Comparison of ENCODE assay signal across 40 cellular contexts in genomic region chr6:57078808-57079207, GRCh38.
"Had no signal": no experiment of that assay in that cellular context is flagged by ENCODE, and none has a peak within 500 bp of the region (broad histone marks: within the 10 kb centered on the region; RNA-seq: fewer than 3 reads in every experiment).

No MANE protein-coding gene starts in this region.

- H3K4me1 Mint-ChIP-seq: activated naive CD4-positive, alpha-beta T cell treated with anti-CD3 and anti-CD28 coated beads, Interleukin-2, amount 10 ng/mL, durations not matched to agents 7 days and 5 days; activated naive CD4-positive, alpha-beta T cell treated with anti-CD3 and anti-CD28 coated beads, Interleukin-2, amount 50 U/mL, for 24 hours; activated naive CD8-positive, alpha-beta T cell treated with anti-CD3 and anti-CD28 coated beads, Interleukin-2, amount 10 ng/mL, durations not matched to agents 7 days and 5 days; activated naive CD8-positive, alpha-beta T cell treated with anti-CD3 and anti-CD28 coated beads, Interleukin-2, amount 50 U/mL, for 24 hours; activated T-helper 17 cell treated with anti-CD3 and anti-CD28 coated beads, Interleukin-2, amount 50 U/mL, for 72 hours; brain; central memory CD8-positive, alpha-beta T cell had no signal

- FAIRE-seq: astrocyte, bronchial epithelial cell had no signal

- H3K9me3 ChIP-seq: adrenal gland, ascending aorta, body of pancreas, breast epithelium had no signal

- H3K9me3 Mint-ChIP-seq: activated naive CD4-positive, alpha-beta T cell treated with anti-CD3 and anti-CD28 coated beads for 36 hours; activated naive CD4-positive, alpha-beta T cell treated with anti-CD3 and anti-CD28 coated beads, Interleukin-2, amount 50 U/mL, for 24 hours; activated naive CD8-positive, alpha-beta T cell treated with anti-CD3 and anti-CD28 coated beads, Interleukin-2, amount 50 U/mL, for 24 hours; activated T-cell treated with anti-CD3 and anti-CD28 coated beads, Interleukin-2, amount 50 U/mL, for 24 hours; activated T-cell treated with anti-CD3 and anti-CD28 coated beads, Interleukin-2, amount 50 U/mL, for 72 hours; activated T-helper 17 cell treated with anti-CD3 and anti-CD28 coated beads, Interleukin-2, amount 50 U/mL, for 72 hours; central memory CD8-positive, alpha-beta T cell had no signal

- ATAC-seq: activated naive CD4-positive, alpha-beta T cell treated with anti-CD3 and anti-CD28 coated beads, Interleukin-2, amount 50 U/mL, for 72 hours; activated naive CD8-positive, alpha-beta T cell treated with anti-CD3 and anti-CD28 coated beads, Interleukin-2, amount 50 U/mL, for 24 hours; activated T-cell treated with anti-CD3 and anti-CD28 coated beads, Interleukin-2, amount 50 U/mL, for 4 hours; activated T-cell treated with anti-CD3 and anti-CD28 coated beads, Interleukin-2, amount 50 U/mL, for 72 hours; activated T-helper 17 cell treated with anti-CD3 and anti-CD28 coated beads, Interleukin-2, amount 50 U/mL, for 72 hours; body of pancreas had no signal

- DNase-seq: activated effector memory CD4-positive, alpha-beta T cell treated with anti-CD3 and anti-CD28 coated beads, Interleukin-2, amount 50 U/mL, for 16 hours; activated effector memory CD4-positive, alpha-beta T cell treated with Interleukin-2 at 50 U/mL for 16 hours; activated gamma-delta T cell; activated gamma-delta T cell treated with Interleukin-2 at 50 U/mL for 16 hours; activated naive CD4-positive, alpha-beta T cell; activated naive CD4-positive, alpha-beta T cell treated with anti-CD3 and anti-CD28 coated beads for 36 hours; activated naive CD4-positive, alpha-beta T cell treated with anti-CD3 and anti-CD28 coated beads, Interleukin-2, amount 10 ng/mL, durations not matched to agents 7 days and 5 days; activated naive CD4-positive, alpha-beta T cell treated with anti-CD3 and anti-CD28 coated beads, Interleukin-2, amount 50 U/mL, for 16 hours; activated naive CD4-positive, alpha-beta T cell treated with Interleukin-2 at 50 U/mL for 16 hours; activated naive CD8-positive, alpha-beta T cell treated with anti-CD3 and anti-CD28 coated beads for 36 hours; activated naive CD8-positive, alpha-beta T cell treated with anti-CD3 and anti-CD28 coated beads, Interleukin-2, amount 10 ng/mL, durations not matched to agents 7 days and 5 days; activated naive CD8-positive, alpha-beta T cell treated with anti-CD3 and anti-CD28 coated beads, Interleukin-2, amount 50 U/mL, for 24 hours; activated T-cell treated with anti-CD3 and anti-CD28 coated beads, Interleukin-2, amount 50 U/mL, for 1 hour; activated T-cell treated with anti-CD3 and anti-CD28 coated beads, Interleukin-2, amount 50 U/mL, for 24 hours; activated T-cell treated with anti-CD3 and anti-CD28 coated beads, Interleukin-2, amount 50 U/mL, for 4 hours; activated T-cell treated with anti-CD3 and anti-CD28 coated beads, Interleukin-2, amount 50 U/mL, for 48 hours; activated T-cell treated with anti-CD3 and anti-CD28 coated beads, Interleukin-2, amount 50 U/mL, for 72 hours; adrenal gland; amniotic stem cell; amygdala; anterior cingulate cortex; aorta; body of pancreas; brain microvascular endothelial cell; caudate nucleus; central memory CD4-positive, alpha-beta T cell; cerebellar nuclear complex had no signal

- H3K27me3 ChIP-seq: adrenal gland, ascending aorta, body of pancreas, brain microvascular endothelial cell, breast epithelium, cardiac muscle cell had no signal

- H3K27me3 Mint-ChIP-seq: activated naive CD4-positive, alpha-beta T cell treated with anti-CD3 and anti-CD28 coated beads, Interleukin-2, amount 10 ng/mL, durations not matched to agents 7 days and 5 days; activated naive CD4-positive, alpha-beta T cell treated with anti-CD3 and anti-CD28 coated beads, Interleukin-2, amount 50 U/mL, for 24 hours; activated naive CD8-positive, alpha-beta T cell; activated naive CD8-positive, alpha-beta T cell treated with anti-CD3 and anti-CD28 coated beads for 36 hours; activated naive CD8-positive, alpha-beta T cell treated with anti-CD3 and anti-CD28 coated beads, Interleukin-2, amount 10 ng/mL, durations not matched to agents 7 days and 5 days; activated naive CD8-positive, alpha-beta T cell treated with anti-CD3 and anti-CD28 coated beads, Interleukin-2, amount 50 U/mL, for 24 hours; activated T-cell treated with anti-CD3 and anti-CD28 coated beads, Interleukin-2, amount 50 U/mL, for 24 hours; activated T-helper 17 cell treated with anti-CD3 and anti-CD28 coated beads, Interleukin-2, amount 50 U/mL, for 72 hours; brain; central memory CD8-positive, alpha-beta T cell had no signal

- H3K4me3 Mint-ChIP-seq: activated naive CD4-positive, alpha-beta T cell treated with anti-CD3 and anti-CD28 coated beads for 36 hours; activated naive CD4-positive, alpha-beta T cell treated with anti-CD3 and anti-CD28 coated beads, Interleukin-2, amount 10 ng/mL, durations not matched to agents 7 days and 5 days; activated naive CD4-positive, alpha-beta T cell treated with anti-CD3 and anti-CD28 coated beads, Interleukin-2, amount 50 U/mL, for 24 hours; activated naive CD8-positive, alpha-beta T cell; activated naive CD8-positive, alpha-beta T cell treated with anti-CD3 and anti-CD28 coated beads for 36 hours; activated naive CD8-positive, alpha-beta T cell treated with anti-CD3 and anti-CD28 coated beads, Interleukin-2, amount 10 ng/mL, durations not matched to agents 7 days and 5 days; activated naive CD8-positive, alpha-beta T cell treated with anti-CD3 and anti-CD28 coated beads, Interleukin-2, amount 50 U/mL, for 24 hours; activated T-cell treated with anti-CD3 and anti-CD28 coated beads, Interleukin-2, amount 50 U/mL, for 24 hours; activated T-cell treated with anti-CD3 and anti-CD28 coated beads, Interleukin-2, amount 50 U/mL, for 4 hours; activated T-cell treated with anti-CD3 and anti-CD28 coated beads, Interleukin-2, amount 50 U/mL, for 72 hours; activated T-helper 1 cell treated with anti-CD3 and anti-CD28 coated beads, Interleukin-12 subunit alpha, Interleukin-12 subunit beta, Interleukin-2, Interleukin-4 antibody, amounts not matched to agents 30 ng/mL and 10 ng/mL and 1 ng/mL, durations not matched to agents 14 hours and 24 hours and 36 hours; activated T-helper 17 cell treated with anti-CD3 and anti-CD28 coated beads, Interleukin-2, amount 50 U/mL, for 72 hours; brain; central memory CD8-positive, alpha-beta T cell had no signal

- H3K4me1 ChIP-seq: adrenal gland, ascending aorta, body of pancreas, breast epithelium had no signal

- H3K27ac ChIP-seq: adrenal gland, ascending aorta, body of pancreas, brain microvascular endothelial cell, breast epithelium, cardiac muscle cell had no signal

- H3K27ac Mint-ChIP-seq: activated naive CD4-positive, alpha-beta T cell treated with anti-CD3 and anti-CD28 coated beads for 36 hours; activated naive CD4-positive, alpha-beta T cell treated with anti-CD3 and anti-CD28 coated beads, Interleukin-2, amount 10 ng/mL, durations not matched to agents 7 days and 5 days; activated naive CD4-positive, alpha-beta T cell treated with anti-CD3 and anti-CD28 coated beads, Interleukin-2, amount 50 U/mL, for 24 hours; activated naive CD4-positive, alpha-beta T cell treated with anti-CD3 and anti-CD28 coated beads, Interleukin-2, amount 50 U/mL, for 72 hours; activated naive CD8-positive, alpha-beta T cell; activated naive CD8-positive, alpha-beta T cell treated with anti-CD3 and anti-CD28 coated beads for 36 hours; activated naive CD8-positive, alpha-beta T cell treated with anti-CD3 and anti-CD28 coated beads, Interleukin-2, amount 10 ng/mL, durations not matched to agents 7 days and 5 days; activated naive CD8-positive, alpha-beta T cell treated with anti-CD3 and anti-CD28 coated beads, Interleukin-2, amount 50 U/mL, for 24 hours; activated T-cell treated with anti-CD3 and anti-CD28 coated beads, Interleukin-2, amount 50 U/mL, for 24 hours; activated T-cell treated with anti-CD3 and anti-CD28 coated beads, Interleukin-2, amount 50 U/mL, for 72 hours; activated T-helper 1 cell treated with anti-CD3 and anti-CD28 coated beads, Interleukin-12 subunit alpha, Interleukin-12 subunit beta, Interleukin-2, Interleukin-4 antibody, amounts not matched to agents 30 ng/mL and 10 ng/mL and 1 ng/mL, durations not matched to agents 14 hours and 24 hours and 36 hours; activated T-helper 17 cell treated with anti-CD3 and anti-CD28 coated beads, Interleukin-2, amount 50 U/mL, for 72 hours; activated T-helper 2 cell treated with anti-CD3 and anti-CD28 coated beads, Interferon-gamma antibody, Interleukin-2, Interleukin-4, amounts not matched to agents 10 μg/mL and 5 μg/mL and 100 μg/mL, durations not matched to agents 14 hours and 24 hours and 36 hours; brain had no signal

- H3K4me3 ChIP-seq: adrenal gland, ascending aorta, body of pancreas, breast epithelium, cardiac muscle cell had no signal

- H3K36me3 ChIP-seq: ascending aorta, brain microvascular endothelial cell, breast epithelium, cardiac muscle cell had no signal
